In genomic region chr1:167120899-167121298, GRCh38 we compare ENCODE assay signal across 8 cellular contexts. TPM values are rescaled to one million over a fixed set of nuclear protein-coding genes. Genes with fewer than 3 reads are reported as not detected.
DNase-seq lines count a peak whose midpoint lies in the region; ATAC-seq, FAIRE-seq and TF ChIP-seq lines count a peak whose summit lies in the region.

No MANE protein-coding gene starts in this region.

- intact Hi-C loops in tibial artery (cut with DNase I; ENCODE audit: low total_unique reads) = no loop called here

- H3K27me3 ChIP-seq in astrocyte (ENCODE audit: insufficient read depth, low read length) (peaks cover 2% of the 10 kb centered on the region), tibial artery (no peaks in the 10 kb centered on the region)

- H3K36me3 ChIP-seq in astrocyte (ENCODE audit: insufficient read depth, low read length) (no peaks in the 10 kb centered on the region), tibial artery (peaks cover 0 to 3% (median 0%) of the 10 kb centered on the region in 3 donors)

- no peaks in the 10 kb centered on the region for H3K79me2 ChIP-seq in astrocyte (ENCODE audit: insufficient read depth, low read length)

- H3K4me3 ChIP-seq in astrocyte (ENCODE audit: insufficient read depth, low read depth, low read length) (peak overlapping the region; percentile 52), tibial artery (peak overlapping the region; percentile 19 to 21)

- no peak overlapping the region for H3K9ac ChIP-seq in astrocyte (ENCODE audit: low read length)

- CTCF ChIA-PET in activated CD8-positive, alpha-beta memory T cell treated with anti-CD3 and anti-CD28 coated beads, Interleukin-2, amount 10 ng/mL, durations not matched to agents 7 days and 5 days (lab: Charles Lee) = interaction anchor here (0.7 to 1.9 kb wide), 3 partner anchors 62 to 99 kb away, joined by 3 to 6 read pairs (median 4); no protein-coding TSS in a partner anchor

- H3K27me3 Mint-ChIP-seq in activated CD8-positive, alpha-beta memory T cell treated with anti-CD3 and anti-CD28 coated beads, Interleukin-2, amount 10 ng/mL, durations not matched to agents 7 days and 5 days = peaks cover 17% of the 10 kb centered on the region
- H3K27me3 Mint-ChIP-seq in astrocyte (ENCODE audit: low read depth, unreplicated experiment) (peaks cover 9% of the 10 kb centered on the region), memory B cell (peaks cover 24% of the 10 kb centered on the region)

- no peaks in the 10 kb centered on the region for H3K9me3 Mint-ChIP-seq in activated CD8-positive, alpha-beta memory T cell treated with anti-CD3 and anti-CD28 coated beads, Interleukin-2, amount 10 ng/mL, durations not matched to agents 7 days and 5 days (ENCODE audit: low read depth)
- H3K9me3 Mint-ChIP-seq in astrocyte (ENCODE audit: unreplicated experiment) (peaks cover 2% of the 10 kb centered on the region), memory B cell (no peaks in the 10 kb centered on the region)

- H3K27ac ChIP-seq in astrocyte (ENCODE audit: low read depth, low read length) (no peak overlapping the region), tibial artery (no peak overlapping the region)

- no peak for DNase-seq in activated CD8-positive, alpha-beta memory T cell treated with anti-CD3 and anti-CD28 coated beads, Interleukin-2, amount 10 ng/mL, durations not matched to agents 7 days and 5 days
- no peak for DNase-seq in activated CD8-positive, alpha-beta memory T cell treated with anti-CD3 and anti-CD28 coated beads, Interleukin-2, amount 50 U/mL, for 4 hours
- DNase-seq in astrocyte (ENCODE audit: low read depth) = no peak
- DNase-seq in memory B cell (ENCODE audit: low spot score in 2 of 2) = no peak
- DNase-seq in tibial artery = no peak
- no peak for DNase-seq in NCI-H82 treated with DMSO at 0.1 percent for 48 hours (lab: John Stamatoyannopoulos, UW; ENCODE audit: unreplicated experiment)
- DNase-seq in NCI-H345 (lab: John Stamatoyannopoulos, UW) = no peak

- H2AFZ ChIP-seq in astrocyte (ENCODE audit: low read depth, low read length) = peak overlapping the region; percentile 87

- H3K36me3 Mint-ChIP-seq in activated CD8-positive, alpha-beta memory T cell treated with anti-CD3 and anti-CD28 coated beads, Interleukin-2, amount 10 ng/mL, durations not matched to agents 7 days and 5 days = no peaks in the 10 kb centered on the region
- H3K36me3 Mint-ChIP-seq in astrocyte (ENCODE audit: low read depth, unreplicated experiment) (peaks cover 16% of the 10 kb centered on the region), memory B cell (no peaks in the 10 kb centered on the region)

- TF ChIP-seq CTCF in astrocyte (IDR thresholded peaks at IDR 0.05; ENCODE audit: insufficient read depth, low read depth, low read length) (no peak), tibial artery (IDR thresholded peaks at IDR 0.05) (no peak)

- FAIRE-seq in astrocyte (lab: Jason Lieb, UNC) = no peak

- ATAC-seq in activated CD8-positive, alpha-beta memory T cell treated with anti-CD3 and anti-CD28 coated beads, Interleukin-2, amount 10 ng/mL, durations not matched to agents 7 days and 5 days = no peak
- ATAC-seq in memory B cell (ENCODE audit: low read depth) = no peak
- ATAC-seq in activated CD4-positive, CD25-positive, alpha-beta regulatory T cell treated with anti-CD3 and anti-CD28 coated beads, Interleukin-2, amount 50 U/mL, for 24 hours = no peak

- H3K9me3 ChIP-seq in astrocyte (ENCODE audit: insufficient read depth, low read depth, low read length) = no peaks in the 10 kb centered on the region
- no peaks in the 10 kb centered on the region for H3K9me3 ChIP-seq in tibial artery

- H4K20me1 ChIP-seq in astrocyte (ENCODE audit: insufficient read depth, low read length) = no peaks in the 10 kb centered on the region

- H3K27ac Mint-ChIP-seq in activated CD8-positive, alpha-beta memory T cell treated with anti-CD3 and anti-CD28 coated beads, Interleukin-2, amount 10 ng/mL, durations not matched to agents 7 days and 5 days = no peak overlapping the region
- H3K27ac Mint-ChIP-seq in astrocyte (ENCODE audit: unreplicated experiment) = no peak overlapping the region
- no peak overlapping the region for H3K27ac Mint-ChIP-seq in memory B cell

- peak overlapping the region; percentile 70 for H3K4me3 Mint-ChIP-seq in activated CD8-positive, alpha-beta memory T cell treated with anti-CD3 and anti-CD28 coated beads, Interleukin-2, amount 10 ng/mL, durations not matched to agents 7 days and 5 days
- H3K4me3 Mint-ChIP-seq in astrocyte (ENCODE audit: unreplicated experiment) (no peak overlapping the region), memory B cell (peak overlapping the region; percentile 69)

- peak overlapping the region; percentile 85 for H3K4me2 ChIP-seq in astrocyte (ENCODE audit: low read length)

- peaks cover 2% of the 10 kb centered on the region for H3K4me1 Mint-ChIP-seq in activated CD8-positive, alpha-beta memory T cell treated with anti-CD3 and anti-CD28 coated beads, Interleukin-2, amount 10 ng/mL, durations not matched to agents 7 days and 5 days
- H3K4me1 Mint-ChIP-seq in astrocyte (ENCODE audit: low read depth, unreplicated experiment) (no peaks in the 10 kb centered on the region), memory B cell (no peaks in the 10 kb centered on the region)

- peaks cover 6% of the 10 kb centered on the region for H3K4me1 ChIP-seq in astrocyte (ENCODE audit: insufficient read depth, low read length)
- peaks cover 0 to 8% (median 0%) of the 10 kb centered on the region in 4 donors for H3K4me1 ChIP-seq in tibial artery

RNA-seq across cellular contexts. Expression of gene STYXL2, which starts 27.0 kb away (rescaled TPM):
- not detected for total RNA-seq in activated CD8-positive, alpha-beta memory T cell treated with anti-CD3 and anti-CD28 coated beads, Interleukin-2, amount 10 ng/mL, durations not matched to agents 7 days and 5 days
- total RNA-seq in astrocyte = 0.82 and 0.99 TPM in 2 replicates

RNA-seq across cellular contexts. Expression of gene GPA33, which starts 30.7 kb away (rescaled TPM):
- total RNA-seq in activated CD8-positive, alpha-beta memory T cell treated with anti-CD3 and anti-CD28 coated beads, Interleukin-2, amount 10 ng/mL, durations not matched to agents 7 days and 5 days = under 1 TPM; 0.21 to 0.64 TPM
- 0.99 and 1.2 TPM in 2 replicates for total RNA-seq in astrocyte
